10 cellular contexts compared by ENCODE assay signal in genomic region chr1:207554823-207555222, GRCh38. TPM values are rescaled to one million over a fixed set of nuclear protein-coding genes. Genes with fewer than 3 reads are reported as not detected.
"Had no signal": no experiment of that assay in that cellular context is flagged by ENCODE, and none has a peak within 500 bp of the region (broad histone marks: within the 10 kb centered on the region; RNA-seq: fewer than 3 reads in every experiment).

No MANE protein-coding gene starts in this region.

RNA-seq across cellular contexts. Expression of gene CR1, which starts 58.9 kb away (rescaled TPM):
- total RNA-seq: activated CD4-positive, alpha-beta memory T cell treated with anti-CD3 and anti-CD28 coated beads for 36 hours; activated CD4-positive, alpha-beta T cell treated with anti-CD3 and anti-CD28 coated beads, Interleukin-2, amount 10 ng/mL, durations not matched to agents 24 days and 14 days; activated naive CD8-positive, alpha-beta T cell treated with anti-CD3 and anti-CD28 coated beads for 36 hours; bronchial epithelial cell; chondrocyte; dermis blood vessel endothelial cell; endothelial cell of umbilical vein; fibroblast of lung; fibroblast of villous mesenchyme; glomerular endothelial cell had no signal
